In the genomic region with DNA sequence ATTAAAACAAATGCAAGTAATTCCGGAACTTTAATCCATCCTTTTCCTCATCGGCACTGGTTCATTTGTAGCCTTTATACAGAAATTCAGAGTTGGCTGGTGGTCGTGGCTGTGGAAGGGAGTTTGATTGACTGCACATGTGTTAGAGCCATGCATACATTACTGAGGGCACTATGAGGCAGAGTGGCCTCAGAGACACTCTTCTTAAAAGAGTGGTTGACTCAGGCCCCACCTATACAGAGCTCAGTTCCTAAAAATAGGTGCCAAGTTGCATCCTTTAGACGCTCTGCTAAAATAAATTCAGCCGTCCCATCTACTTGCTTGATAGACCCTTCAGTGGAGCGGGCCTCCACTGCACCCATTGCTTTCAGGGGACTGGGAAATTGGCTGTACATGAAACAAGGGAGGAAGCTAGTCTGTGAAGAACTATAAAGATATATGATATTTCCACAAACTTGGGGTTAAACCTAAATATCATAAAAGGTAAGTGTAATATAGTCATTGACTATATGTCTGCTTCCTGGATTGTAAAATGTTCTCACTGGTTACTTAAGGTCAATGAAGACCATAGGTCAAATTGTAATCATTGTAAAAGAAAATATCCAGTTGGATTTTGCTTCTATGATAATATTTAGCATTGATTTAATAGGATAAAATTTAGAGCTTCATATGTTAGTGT, we compare ENCODE assay signal across 17 cellular contexts.
"Had no signal": no experiment of that assay in that cellular context is flagged by ENCODE, and none has a peak within 500 bp of the region (broad histone marks: within the 10 kb centered on the region; RNA-seq: fewer than 3 reads in every experiment).

No MANE protein-coding gene starts in this region.

- H3K9ac ChIP-seq: SK-N-SH had no signal

- H3K4me3 ChIP-seq: dorsolateral prefrontal cortex, right lobe of liver, thyroid gland had no signal

- H3K4me1 ChIP-seq: right lobe of liver, thyroid gland had no signal

- H3K4me3 Mint-ChIP-seq: activated CD4-positive, alpha-beta T cell treated with anti-CD3 and anti-CD28 coated beads for 36 hours; memory B cell; natural killer cell; T-cell; WTC11 had no signal

- H3K4me2 ChIP-seq: SK-N-SH had no signal

- H3K9me3 ChIP-seq: right lobe of liver, SK-N-SH, thyroid gland had no signal

- H3K9me3 Mint-ChIP-seq: activated naive CD4-positive, alpha-beta T cell treated with anti-CD3 and anti-CD28 coated beads, Interleukin-2, amount 50 U/mL, for 72 hours; memory B cell; T-cell; WTC11 had no signal

- ATAC-seq: activated CD4-positive, alpha-beta T cell treated with anti-CD3 and anti-CD28 coated beads for 36 hours; activated naive CD4-positive, alpha-beta T cell treated with anti-CD3 and anti-CD28 coated beads, Interleukin-2, amount 50 U/mL, for 72 hours; natural killer cell; right lobe of liver; T-cell; WTC11 had no signal

- DNase-seq: activated CD4-positive, alpha-beta T cell treated with anti-CD3 and anti-CD28 coated beads for 36 hours; activated CD4-positive, alpha-beta T cell treated with anti-CD3 and anti-CD28 coated beads, Interleukin-2, amount 50 U/mL, for 48 hours; activated gamma-delta T cell; dorsolateral prefrontal cortex; hypothalamus; kidney; natural killer cell; occipital lobe; right lobe of liver; SK-N-SH; stimulated activated naive CD4-positive, alpha-beta T cell; T-cell; thyroid gland had no signal

- H3K27me3 Mint-ChIP-seq: activated CD4-positive, alpha-beta T cell treated with anti-CD3 and anti-CD28 coated beads for 36 hours; memory B cell; progenitor cell of endocrine pancreas; T-cell had no signal

- H3K36me3 ChIP-seq: right lobe of liver, thyroid gland had no signal

- H3K36me3 Mint-ChIP-seq: activated naive CD4-positive, alpha-beta T cell treated with anti-CD3 and anti-CD28 coated beads, Interleukin-2, amount 50 U/mL, for 72 hours; memory B cell; natural killer cell; T-cell; WTC11 had no signal

- H3K27ac ChIP-seq: right lobe of liver, thyroid gland had no signal

- H3K4me1 Mint-ChIP-seq: activated CD4-positive, alpha-beta T cell treated with anti-CD3 and anti-CD28 coated beads for 36 hours; memory B cell; natural killer cell; T-cell had no signal

- H3K27ac Mint-ChIP-seq: activated CD4-positive, alpha-beta T cell treated with anti-CD3 and anti-CD28 coated beads for 36 hours; activated naive CD4-positive, alpha-beta T cell treated with anti-CD3 and anti-CD28 coated beads, Interleukin-2, amount 50 U/mL, for 72 hours; memory B cell; natural killer cell; progenitor cell of endocrine pancreas; T-cell; WTC11 had no signal

- H3K27me3 ChIP-seq: dorsolateral prefrontal cortex, right lobe of liver, thyroid gland had no signal
